22 cellular contexts compared by ENCODE assay signal in genomic region chr22:43006753-43007152, GRCh38. TPM values are rescaled to one million over a fixed set of nuclear protein-coding genes. Genes with fewer than 3 reads are reported as not detected.
A peak's percentile ranks its signal among the peaks of the same experiment; 100 is the strongest.
DNase-seq lines count a peak whose midpoint lies in the region; ATAC-seq and TF ChIP-seq lines count a peak whose summit lies in the region.
"Had no signal": no experiment of that assay in that cellular context is flagged by ENCODE, and none has a peak within 500 bp of the region (broad histone marks: within the 10 kb centered on the region; RNA-seq: fewer than 3 reads in every experiment).

No MANE protein-coding gene starts in this region.

- no peak overlapping the region for H3K4me3 Mint-ChIP-seq in nephron progenitor cell
- H3K4me3 Mint-ChIP-seq: B cell, naive B cell had no signal

- H3K27ac Mint-ChIP-seq in nephron progenitor cell: peak overlapping the region; percentile 96

- no peaks in the 10 kb centered on the region for H3K27me3 Mint-ChIP-seq in nephron progenitor cell (ENCODE audit: low read depth, poor library complexity)
- H3K27me3 Mint-ChIP-seq: B cell, naive B cell had no signal

- H3K27me3 ChIP-seq in upper lobe of right lung (no peaks in the 10 kb centered on the region), SJCRH30 (no peaks in the 10 kb centered on the region)
- H3K27me3 ChIP-seq: cardiac muscle cell, tibial artery had no signal

- TF ChIP-seq CTCF in nephron progenitor cell (IDR thresholded peaks at IDR 0.05) (no peak), upper lobe of right lung (IDR thresholded peaks at IDR 0.05) (no peak)

- DNase-seq in NCI-H2171 treated with DMSO at 0.1 percent for 48 hours (lab: John Stamatoyannopoulos, UW) (peak; percentile 26), NCI-H2171 (lab: John Stamatoyannopoulos, UW) (no peak), astrocyte of the hippocampus (ENCODE audit: low read depth, low spot score) (peak; percentile 40), nephron progenitor cell (no peak), upper lobe of right lung (no peak), SJCRH30 (no peak), NCI-H2029 (lab: John Stamatoyannopoulos, UW) (no peak)
- DNase-seq: activated CD4-positive, alpha-beta T cell treated with anti-CD3 and anti-CD28 coated beads for 4 hours; EL; mesenchymal stem cell; naive B cell; NCI-H1417; NCI-H2107; NCI-H526 treated with DMSO at 0.1 percent for 48 hours; SHP77; stimulated activated naive CD4-positive, alpha-beta T cell treated with Interleukin-2 at 50 U/mL for 16 hours; tibial artery had no signal

- peaks cover 71% of the 10 kb centered on the region for H3K4me1 ChIP-seq in upper lobe of right lung
- H3K4me1 ChIP-seq in SJCRH30: peaks cover 46% of the 10 kb centered on the region

- peaks cover 67% of the 10 kb centered on the region for H3K4me1 Mint-ChIP-seq in nephron progenitor cell

- intact Hi-C loops in upper lobe of right lung (cut with DNase I): no loop called here

- H3K36me3 ChIP-seq in upper lobe of right lung: no peaks in the 10 kb centered on the region
- no peaks in the 10 kb centered on the region; the same call in 1 of the 2 replicates for H3K36me3 ChIP-seq in SJCRH30
- H3K36me3 ChIP-seq: cardiac muscle cell, tibial artery had no signal

- no peak overlapping the region for H3K4me3 ChIP-seq in upper lobe of right lung
- no peak overlapping the region for H3K4me3 ChIP-seq in SJCRH30
- H3K4me3 ChIP-seq: cardiac muscle cell, tibial artery had no signal

- ATAC-seq in upper lobe of right lung (peak; percentile 66), HG02970 (IDR thresholded peaks at IDR 0.05; ENCODE audit: low FRiP score, unreplicated experiment) (no peak)

- H3K9me3 Mint-ChIP-seq in nephron progenitor cell: peaks cover 3% of the 10 kb centered on the region
- H3K9me3 Mint-ChIP-seq: naive B cell had no signal

- H3K9me3 ChIP-seq in upper lobe of right lung: no peaks in the 10 kb centered on the region
- no peaks in the 10 kb centered on the region; the same call in 1 of the 2 replicates for H3K9me3 ChIP-seq in SJCRH30 (replicated peaks)
- H3K9me3 ChIP-seq: tibial artery had no signal

- H3K27ac ChIP-seq in upper lobe of right lung (peak overlapping the region; percentile 53), SJCRH30 (no peak overlapping the region)
- H3K27ac ChIP-seq: 22Rv1, parathyroid adenoma had no signal

- H3K36me3 Mint-ChIP-seq in nephron progenitor cell (ENCODE audit: low read depth): peaks cover 6% of the 10 kb centered on the region
- H3K36me3 Mint-ChIP-seq: naive B cell had no signal

RNA-seq across cellular contexts. Expression of gene PACSIN2, which starts 8.2 kb away (rescaled TPM):
- 128 TPM for total RNA-seq in upper lobe of right lung
- total RNA-seq in SJCRH30 (2014; rRNA removed; shearing (Covaris generic)): 78.3 and 78.5 TPM in 2 replicates

Comparison
In these comparisons a context has a peak if more than half of its experiments do, and no peak if none do; other contexts are left out.
1. DNase-seq: peak in NCI-H2171 treated with DMSO at 0.1 percent for 48 hours (single experiment) and astrocyte of the hippocampus (single experiment); none in NCI-H2171 (single experiment), nephron progenitor cell (single experiment), upper lobe of right lung (single experiment), SJCRH30 (0 of 2) and NCI-H2029 (single experiment).